ENCODE assay signal across 9 cellular contexts in the genomic region with DNA sequence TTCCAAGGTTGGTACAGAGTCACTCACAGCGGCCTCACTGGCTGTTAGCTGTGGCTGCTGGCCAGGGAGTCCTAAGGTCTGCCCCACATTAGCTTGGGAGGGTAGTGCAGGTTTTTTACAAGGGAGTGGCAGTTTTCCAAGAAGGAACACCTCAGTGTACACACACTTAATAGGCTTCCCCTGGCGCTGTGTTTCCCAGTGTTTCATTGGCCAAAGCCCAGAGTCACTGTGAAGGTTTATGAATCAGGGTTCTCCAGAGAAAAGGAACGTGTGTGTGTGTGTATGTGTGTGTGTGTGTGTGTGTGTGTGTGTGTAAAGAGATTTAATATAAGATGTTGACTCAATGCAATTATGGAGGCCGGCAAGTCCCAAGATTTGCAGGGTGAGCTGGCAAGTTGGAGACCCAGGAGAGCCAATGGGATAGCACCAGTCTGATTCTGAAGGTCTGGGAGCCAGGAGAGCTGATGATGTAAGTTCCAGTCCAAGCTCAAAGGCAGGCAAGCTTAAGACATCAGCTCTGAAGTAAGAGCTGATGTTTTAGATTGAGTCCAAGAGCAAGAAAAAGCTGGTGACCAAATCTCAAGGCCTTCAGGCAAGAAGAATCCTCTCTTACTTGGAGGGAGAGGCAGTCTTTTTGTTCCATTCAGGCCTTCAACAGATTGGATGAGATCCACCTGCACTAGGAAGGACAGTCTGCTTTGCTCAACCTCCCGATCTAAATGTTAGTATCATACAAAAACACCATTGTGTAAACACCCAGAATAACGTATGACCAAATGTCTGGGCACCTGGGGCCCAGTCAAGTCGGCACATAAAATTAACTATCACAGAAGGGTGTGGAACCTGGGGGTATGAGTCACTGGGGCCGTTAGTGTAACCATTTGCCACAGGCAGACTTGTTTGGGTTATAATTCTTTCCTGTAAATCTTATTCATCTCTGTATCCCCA.
DNase-seq lines count a peak whose midpoint lies in the region; TF ChIP-seq lines count a peak whose summit lies in the region.
"Had no signal": no experiment of that assay in that cellular context is flagged by ENCODE, and none has a peak within 500 bp of the region (broad histone marks: within the 10 kb centered on the region; RNA-seq: fewer than 3 reads in every experiment).

No MANE protein-coding gene starts in this region.

- no peak overlapping the region for H3K27ac Mint-ChIP-seq in progenitor cell of endocrine pancreas

- H3K4me1 Mint-ChIP-seq in progenitor cell of endocrine pancreas (ENCODE audit: low read depth) = peaks cover 1% of the 10 kb centered on the region

- no peaks in the 10 kb centered on the region for H3K36me3 Mint-ChIP-seq in progenitor cell of endocrine pancreas (ENCODE audit: insufficient read depth)

- DNase-seq in NOMO-1 (lab: John Stamatoyannopoulos, UW; ENCODE audit: unreplicated experiment in 2 of 2) = peak; percentile 28 to 47
- no peak for DNase-seq in NOMO-1 treated with dmso at 0.1 percent for 144 hours (lab: John Stamatoyannopoulos, UW; ENCODE audit: unreplicated experiment)
- DNase-seq in activated CD4-positive, alpha-beta T cell treated with anti-CD3 and anti-CD28 coated beads, Interleukin-2, amount 50 U/mL, for 48 hours = peak; percentile 58 to 75
- DNase-seq in fibroblast of pulmonary artery (ENCODE audit: low read depth) = peak; percentile 77
- DNase-seq in stimulated activated CD4-positive, alpha-beta T cell treated with anti-CD3 and anti-CD28 coated beads, Interleukin-4, amount 100 ng/mL, for 4 hours = peak; percentile 30 to 62
- DNase-seq in NCI-H2227 treated with DMSO at 0.1 percent for 48 hours (lab: John Stamatoyannopoulos, UW) = no peak
- no peak for DNase-seq in progenitor cell of endocrine pancreas (ENCODE audit: low spot score, unreplicated experiment)
- no peak for DNase-seq in ecto neural progenitor cell (ENCODE audit: low spot score)

- no peaks in the 10 kb centered on the region for H3K9me3 Mint-ChIP-seq in progenitor cell of endocrine pancreas (ENCODE audit: low read depth)

- no peak overlapping the region for H3K4me3 Mint-ChIP-seq in progenitor cell of endocrine pancreas (ENCODE audit: low read depth)

- TF ChIP-seq CTCF in fibroblast of pulmonary artery (IDR thresholded peaks at IDR 0.05; ENCODE audit: low read length, missing control alignments) (no peak), progenitor cell of endocrine pancreas (IDR thresholded peaks at IDR 0.05; ENCODE audit: unreplicated experiment) (no peak)

- H3K4me3 ChIP-seq in fibroblast of pulmonary artery (replicated peaks; ENCODE audit: low read depth, low read length) = no peak overlapping the region
- H3K4me3 ChIP-seq: BLaER1 treated with 17β-estradiol and CSF1 and Interleukin-3, amounts not matched to agents 10 nM and 100 nM had no signal

- H3K27me3 Mint-ChIP-seq in progenitor cell of endocrine pancreas = no peaks in the 10 kb centered on the region

Comparison
In these comparisons a context has a peak if more than half of its experiments do, and no peak if none do; other contexts are left out.
1. DNase-seq: peak in NOMO-1 (2 of 2), activated CD4-positive, alpha-beta T cell treated with anti-CD3 and anti-CD28 coated beads, Interleukin-2, amount 50 U/mL, for 48 hours (2 of 2), fibroblast of pulmonary artery (single experiment) and stimulated activated CD4-positive, alpha-beta T cell treated with anti-CD3 and anti-CD28 coated beads, Interleukin-4, amount 100 ng/mL, for 4 hours (2 of 2); none in NOMO-1 treated with dmso at 0.1 percent for 144 hours (single experiment), NCI-H2227 treated with DMSO at 0.1 percent for 48 hours (single experiment), progenitor cell of endocrine pancreas (single experiment) and ecto neural progenitor cell (single experiment).